Comparison of ENCODE assay signal across 12 cellular contexts in genomic region chr6:101716810-101717209, GRCh38.
"Had no signal": no experiment of that assay in that cellular context is flagged by ENCODE, and none has a peak within 500 bp of the region (broad histone marks: within the 10 kb centered on the region; RNA-seq: fewer than 3 reads in every experiment).

No MANE protein-coding gene starts in this region.

- H3K4me3 ChIP-seq: coronary artery, esophagus squamous epithelium, hepatocyte, thoracic aorta, upper lobe of right lung had no signal

- H3K9me3 ChIP-seq: esophagus squamous epithelium, thoracic aorta, upper lobe of right lung had no signal

- FAIRE-seq: islet of Langerhans had no signal

- H3K4me2 ChIP-seq: hepatocyte had no signal

- DNase-seq: activated CD4-positive, CD25-positive, alpha-beta regulatory T cell treated with anti-CD3 and anti-CD28 coated beads, Interleukin-2, amount 50 U/mL, for 72 hours; activated naive CD8-positive, alpha-beta T cell treated with anti-CD3 and anti-CD28 coated beads, Interleukin-2, amount 10 ng/mL, durations not matched to agents 7 days and 5 days; central memory CD4-positive, alpha-beta T cell; esophagus squamous epithelium; naive B cell; posterior cingulate gyrus; retina; upper lobe of right lung had no signal

- H2AFZ ChIP-seq: hepatocyte had no signal

- H3K4me1 ChIP-seq: esophagus squamous epithelium, upper lobe of right lung had no signal

- H3K27me3 ChIP-seq: esophagus squamous epithelium, hepatocyte, upper lobe of right lung had no signal

- H3K36me3 ChIP-seq: esophagus squamous epithelium, thoracic aorta, upper lobe of right lung had no signal

- H3K79me2 ChIP-seq: hepatocyte had no signal

- H3K27ac ChIP-seq: coronary artery, esophagus squamous epithelium, hepatocyte, thoracic aorta, upper lobe of right lung had no signal
